10 cellular contexts compared by ENCODE assay signal in the genomic region with DNA sequence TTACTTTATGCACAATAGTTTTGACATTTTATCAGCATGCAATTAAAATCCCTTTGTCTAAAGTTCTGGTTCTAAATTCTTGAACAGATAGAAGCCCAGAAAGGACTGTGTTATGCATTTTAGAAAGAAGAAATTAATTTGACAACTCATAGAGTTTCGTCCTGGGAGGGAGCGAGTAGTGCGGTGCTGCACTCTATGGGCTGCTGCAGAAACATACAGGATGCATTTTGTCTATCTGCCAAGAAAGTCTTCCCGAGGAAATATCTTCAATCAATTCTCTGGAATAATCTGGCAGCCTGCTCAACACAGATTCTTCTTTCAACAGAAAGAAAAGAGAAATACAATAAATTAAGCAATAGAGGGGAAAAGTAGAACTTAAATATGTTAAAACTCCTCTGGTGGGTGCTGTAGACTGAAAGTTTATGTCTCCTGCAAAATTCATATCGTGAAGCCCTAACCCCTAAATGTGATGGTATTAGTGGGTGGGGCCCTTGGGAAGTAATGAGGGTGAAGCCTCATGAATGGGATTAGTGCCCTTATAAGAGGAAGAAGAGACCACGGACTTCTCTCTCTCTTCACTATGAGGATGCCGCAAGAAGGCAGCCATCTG. TPM values are rescaled to one million over a fixed set of nuclear protein-coding genes. Genes with fewer than 3 reads are reported as not detected.
DNase-seq lines count a peak whose midpoint lies in the region; ATAC-seq and TF ChIP-seq lines count a peak whose summit lies in the region.
"Had no signal": no experiment of that assay in that cellular context is flagged by ENCODE, and none has a peak within 500 bp of the region (broad histone marks: within the 10 kb centered on the region; RNA-seq: fewer than 3 reads in every experiment).

No MANE protein-coding gene starts in this region.

- no peak overlapping the region for H3K27ac ChIP-seq in GM23338 (ENCODE audit: low read depth)

- H3K36me3 Mint-ChIP-seq in GM23338 (ENCODE audit: low read depth) (no peaks in the 10 kb centered on the region), progenitor cell of endocrine pancreas (ENCODE audit: insufficient read depth) (no peaks in the 10 kb centered on the region)
- H3K36me3 Mint-ChIP-seq: naive B cell, T-cell had no signal

- H3K4me1 Mint-ChIP-seq in GM23338 = peaks cover 6% of the 10 kb centered on the region
- H3K4me1 Mint-ChIP-seq in progenitor cell of endocrine pancreas (ENCODE audit: low read depth) = peaks cover 2% of the 10 kb centered on the region
- H3K4me1 Mint-ChIP-seq: naive B cell had no signal

- DNase-seq in GM23338 (ENCODE audit: low spot score) (no peak), OCI-M1 (lab: John Stamatoyannopoulos, UW) (peak; percentile 24), fibroblast of pulmonary artery (ENCODE audit: low read depth) (peak; percentile 74), progenitor cell of endocrine pancreas (ENCODE audit: low spot score, unreplicated experiment) (no peak), MG63 (no peak), NOMO-1 treated with DMSO at 0.1 percent for 48 hours (lab: John Stamatoyannopoulos, UW; ENCODE audit: unreplicated experiment) (no peak), cortex of kidney (lab: John Stamatoyannopoulos, UW) (no peak)
- no peak for DNase-seq in activated CD4-positive, CD25-positive, alpha-beta regulatory T cell treated with anti-CD3 and anti-CD28 coated beads, Interleukin-2, amount 50 U/mL, for 72 hours
- DNase-seq: naive B cell, T-cell had no signal

- no peaks in the 10 kb centered on the region for H3K27me3 ChIP-seq in GM23338 (ENCODE audit: insufficient read depth)
- no peaks in the 10 kb centered on the region for H3K27me3 ChIP-seq in MG63

- H3K27me3 Mint-ChIP-seq in GM23338 (ENCODE audit: insufficient read depth, low read depth, poor library complexity) (peaks cover 2% of the 10 kb centered on the region), progenitor cell of endocrine pancreas (peaks cover 27% of the 10 kb centered on the region)

- H3K27ac Mint-ChIP-seq in GM23338 = no peak overlapping the region
- no peak overlapping the region for H3K27ac Mint-ChIP-seq in progenitor cell of endocrine pancreas
- H3K27ac Mint-ChIP-seq: naive B cell had no signal

- ATAC-seq in GM23338 = peak; percentile 57

- H3K4me2 ChIP-seq in GM23338 = no peak overlapping the region

- H3K9me3 Mint-ChIP-seq in GM23338 = no peaks in the 10 kb centered on the region
- H3K9me3 Mint-ChIP-seq in progenitor cell of endocrine pancreas (ENCODE audit: low read depth) = no peaks in the 10 kb centered on the region
- H3K9me3 Mint-ChIP-seq: naive B cell, T-cell had no signal

- 0 out of 2 replicates have a peak, but pooled peaks cover 6% of the 10 kb centered on the region for H3K4me1 ChIP-seq in GM23338 (ENCODE audit: insufficient read depth)

- no peaks in the 10 kb centered on the region for H3K9me2 ChIP-seq in GM23338 (ENCODE audit: insufficient read depth)

- H3K79me2 ChIP-seq in GM23338 (replicated peaks; ENCODE audit: insufficient read depth) = no peaks in the 10 kb centered on the region

- H3K36me3 ChIP-seq in GM23338 (ENCODE audit: insufficient read depth) = no peaks in the 10 kb centered on the region
- H3K36me3 ChIP-seq in MG63 = no peaks in the 10 kb centered on the region

- H3K4me3 Mint-ChIP-seq in GM23338 (no peak overlapping the region), progenitor cell of endocrine pancreas (ENCODE audit: low read depth) (no peak overlapping the region)
- H3K4me3 Mint-ChIP-seq: naive B cell, T-cell had no signal

- no peaks in the 10 kb centered on the region for H4K20me1 ChIP-seq in GM23338 (replicated peaks; ENCODE audit: insufficient read depth)

- no peaks in the 10 kb centered on the region for H3F3A ChIP-seq in GM23338 (replicated peaks; ENCODE audit: low read depth)

- H3K4me3 ChIP-seq in GM23338 (no peak overlapping the region), fibroblast of pulmonary artery (replicated peaks; ENCODE audit: low read depth, low read length) (no peak overlapping the region), MG63 (no peak overlapping the region)

- H2AFZ ChIP-seq in GM23338 = no peak overlapping the region; the same call in 1 of the 2 replicates

- TF ChIP-seq CTCF in GM23338 (conservative IDR thresholded peaks at IDR 0.05; ENCODE audit: low read depth in 2 of 2) = peak; percentile 68 to 76
- TF ChIP-seq CTCF in fibroblast of pulmonary artery (IDR thresholded peaks at IDR 0.05; ENCODE audit: low read length, missing control alignments) = peak; percentile 86
- peak; percentile 42 for TF ChIP-seq CTCF in progenitor cell of endocrine pancreas (IDR thresholded peaks at IDR 0.05; ENCODE audit: unreplicated experiment)

- no peaks in the 10 kb centered on the region for H3K9me3 ChIP-seq in MG63

TF ChIP-seq in GM23338, 12 proteins besides CTCF, POLR2A, EP300 and RAD21 (continues in another document):
- TF ChIP-seq CREB1 (CRISPR knock-in tag; IDR thresholded peaks at IDR 0.05; ENCODE audit: low read depth) = no peak
- TF ChIP-seq EZH2phosphoT487 (IDR thresholded peaks at IDR 0.05; ENCODE audit: unreplicated experiment) = no peak
- no peak for TF ChIP-seq ZNF331 (CRISPR knock-in tag; IDR thresholded peaks at IDR 0.05; ENCODE audit: low read depth)
- TF ChIP-seq JUNB (IDR thresholded peaks at IDR 0.05; ENCODE audit: unreplicated experiment) = no peak
- TF ChIP-seq, protein P1, sequence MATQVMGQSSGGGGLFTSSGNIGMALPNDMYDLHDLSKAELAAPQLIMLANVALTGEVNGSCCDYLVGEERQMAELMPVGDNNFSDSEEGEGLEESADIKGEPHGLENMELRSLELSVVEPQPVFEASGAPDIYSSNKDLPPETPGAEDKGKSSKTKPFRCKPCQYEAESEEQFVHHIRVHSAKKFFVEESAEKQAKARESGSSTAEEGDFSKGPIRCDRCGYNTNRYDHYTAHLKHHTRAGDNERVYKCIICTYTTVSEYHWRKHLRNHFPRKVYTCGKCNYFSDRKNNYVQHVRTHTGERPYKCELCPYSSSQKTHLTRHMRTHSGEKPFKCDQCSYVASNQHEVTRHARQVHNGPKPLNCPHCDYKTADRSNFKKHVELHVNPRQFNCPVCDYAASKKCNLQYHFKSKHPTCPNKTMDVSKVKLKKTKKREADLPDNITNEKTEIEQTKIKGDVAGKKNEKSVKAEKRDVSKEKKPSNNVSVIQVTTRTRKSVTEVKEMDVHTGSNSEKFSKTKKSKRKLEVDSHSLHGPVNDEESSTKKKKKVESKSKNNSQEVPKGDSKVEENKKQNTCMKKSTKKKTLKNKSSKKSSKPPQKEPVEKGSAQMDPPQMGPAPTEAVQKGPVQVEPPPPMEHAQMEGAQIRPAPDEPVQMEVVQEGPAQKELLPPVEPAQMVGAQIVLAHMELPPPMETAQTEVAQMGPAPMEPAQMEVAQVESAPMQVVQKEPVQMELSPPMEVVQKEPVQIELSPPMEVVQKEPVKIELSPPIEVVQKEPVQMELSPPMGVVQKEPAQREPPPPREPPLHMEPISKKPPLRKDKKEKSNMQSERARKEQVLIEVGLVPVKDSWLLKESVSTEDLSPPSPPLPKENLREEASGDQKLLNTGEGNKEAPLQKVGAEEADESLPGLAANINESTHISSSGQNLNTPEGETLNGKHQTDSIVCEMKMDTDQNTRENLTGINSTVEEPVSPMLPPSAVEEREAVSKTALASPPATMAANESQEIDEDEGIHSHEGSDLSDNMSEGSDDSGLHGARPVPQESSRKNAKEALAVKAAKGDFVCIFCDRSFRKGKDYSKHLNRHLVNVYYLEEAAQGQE (IDR thresholded peaks at IDR 0.05; ENCODE audit: unreplicated experiment) = no peak
- TF ChIP-seq ZNF114 (CRISPR knock-in tag; IDR thresholded peaks at IDR 0.05) = no peak
- TF ChIP-seq, protein P2, sequence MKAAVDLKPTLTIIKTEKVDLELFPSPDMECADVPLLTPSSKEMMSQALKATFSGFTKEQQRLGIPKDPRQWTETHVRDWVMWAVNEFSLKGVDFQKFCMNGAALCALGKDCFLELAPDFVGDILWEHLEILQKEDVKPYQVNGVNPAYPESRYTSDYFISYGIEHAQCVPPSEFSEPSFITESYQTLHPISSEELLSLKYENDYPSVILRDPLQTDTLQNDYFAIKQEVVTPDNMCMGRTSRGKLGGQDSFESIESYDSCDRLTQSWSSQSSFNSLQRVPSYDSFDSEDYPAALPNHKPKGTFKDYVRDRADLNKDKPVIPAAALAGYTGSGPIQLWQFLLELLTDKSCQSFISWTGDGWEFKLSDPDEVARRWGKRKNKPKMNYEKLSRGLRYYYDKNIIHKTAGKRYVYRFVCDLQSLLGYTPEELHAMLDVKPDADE (IDR thresholded peaks at IDR 0.05) = no peak

RNA-seq across cellular contexts. Expression of a gene that starts 39.0 kb away (rescaled TPM):
- 73.6 TPM in 2 replicates for total RNA-seq in GM23338 (2014; rRNA removed; shearing (Covaris generic))
- polyA plus RNA-seq in GM23338 (2016; fragmentation: Nextera tagmentation; extraction: Ambion mirVana) = 59.6 and 69.6 TPM in 2 replicates
- 76.6 and 82.4 TPM in 2 replicates for total RNA-seq in progenitor cell of endocrine pancreas
- total RNA-seq in MG63 (2014; rRNA removed; shearing (Covaris generic); ENCODE audit: low replicate concordance) = 29.5 and 40.1 TPM in 2 replicates

Comparison
In these comparisons a context has a peak if more than half of its experiments do, and no peak if none do; other contexts are left out.
1. DNase-seq: peak in OCI-M1 (single experiment) and fibroblast of pulmonary artery (single experiment); none in GM23338 (single experiment), progenitor cell of endocrine pancreas (single experiment), MG63 (single experiment), NOMO-1 treated with DMSO at 0.1 percent for 48 hours (single experiment), cortex of kidney (single experiment) and activated CD4-positive, CD25-positive, alpha-beta regulatory T cell treated with anti-CD3 and anti-CD28 coated beads, Interleukin-2, amount 50 U/mL, for 72 hours (single experiment).
2. Peak in every context shown above with its lines, with median percentiles within 50 percentile points of each other: CTCF ChIP-seq.